In genomic region chr9:21153688-21154608, GRCh38 we compare ENCODE assay signal across 9 cellular contexts. TPM values are rescaled to one million over a fixed set of nuclear protein-coding genes. Genes with fewer than 3 reads are reported as not detected.
DNase-seq lines count a peak whose midpoint lies in the region; ATAC-seq, FAIRE-seq and TF ChIP-seq lines count a peak whose summit lies in the region.
"Had no signal": no experiment of that assay in that cellular context is flagged by ENCODE, and none has a peak within 500 bp of the region (broad histone marks: within the 10 kb centered on the region; RNA-seq: fewer than 3 reads in every experiment).

No MANE protein-coding gene starts in this region.

- H3K4me1 Mint-ChIP-seq in activated CD4-positive, alpha-beta memory T cell treated with anti-CD3 and anti-CD28 coated beads, Interleukin-2, amount 10 ng/mL, durations not matched to agents 7 days and 5 days = peaks cover 19% of the 10 kb centered on the region
- peaks cover 5% of the 10 kb centered on the region for H3K4me1 Mint-ChIP-seq in activated CD4-positive, alpha-beta memory T cell treated with anti-CD3 and anti-CD28 coated beads for 36 hours (ENCODE audit: low read depth)
- H3K4me1 Mint-ChIP-seq in activated T-helper 17 cell treated with anti-CD3 and anti-CD28 coated beads, Interleukin-2, amount 50 U/mL, for 72 hours = peaks cover under 1% of the 10 kb centered on the region

- H3K9me3 ChIP-seq in HepG2 (ENCODE audit: low read length) = no peaks in the 10 kb centered on the region; the same call in 1 of the 2 replicates
- H3K9me3 ChIP-seq in effector memory CD4-positive, alpha-beta T cell (ENCODE audit: control insufficient read depth, low read length) = no peaks in the 10 kb centered on the region
- H3K9me3 ChIP-seq: Caco-2 had no signal

- intact Hi-C loops in activated CD4-positive, alpha-beta memory T cell treated with anti-CD3 and anti-CD28 coated beads for 36 hours (cut with micrococcal nuclease) = no loop called here
- intact Hi-C loops in HepG2 (cut with micrococcal nuclease; ENCODE audit: unreplicated experiment) = no loop called here

- no peak for TF ChIP-seq RAD21 in HepG2 (CRISPR knock-in tag; IDR thresholded peaks at IDR 0.05)

- no peak for TF ChIP-seq EP300 in HepG2 (IDR thresholded peaks at IDR 0.05; ENCODE audit: low read depth in 2 of 2, low read length in 2 of 2)
- TF ChIP-seq EP300 in HepG2 (CRISPR knock-in tag; IDR thresholded peaks at IDR 0.05; ENCODE audit: borderline replicate concordance) = no peak

- TF ChIP-seq POLR2A in HepG2 (IDR thresholded peaks at IDR 0.05; ENCODE audit: insufficient read depth in 1 of 2, low read depth in 2 of 2, low read length in 2 of 2) = no peak

- TF ChIP-seq CTCF in LNCaP clone FGC (IDR thresholded peaks at IDR 0.05; ENCODE audit: control insufficient read depth, extremely low read depth, insufficient read depth) (peak; percentile 59), HepG2 (CRISPR knock-in tag; IDR thresholded peaks at IDR 0.05) (peak; percentile 19; the same call in 1 of the 2 replicates)

- in situ Hi-C loops in HepG2 (cut with HindIII; ENCODE audit: extremely low pct_ligation_motif_present, low pct_unique_long_range_greater_than_20kb) = no loop called here

- H3K4me2 ChIP-seq in HepG2 (ENCODE audit: low read depth, low read length) = no peak overlapping the region

- peak; percentile 32 for ATAC-seq in activated T-helper 17 cell treated with anti-CD3 and anti-CD28 coated beads, Interleukin-2, amount 50 U/mL, for 72 hours (replicated peaks)
- peak; percentile 74 for ATAC-seq in HepG2

- no peak overlapping the region for H3K27ac ChIP-seq in HepG2 (ENCODE audit: extremely low read length, insufficient read depth, low read length)
- no peak overlapping the region for H3K27ac ChIP-seq in effector memory CD4-positive, alpha-beta T cell (ENCODE audit: insufficient read depth, low read length, poor library complexity, severe bottlenecking)

- WGBS in HepG2 (ENCODE audit: low lambda C conversion rate) = 3% methylated on average over 5 of the region's 5 CpGs

- H3K36me3 ChIP-seq in H7 (replicated peaks; ENCODE audit: control insufficient read depth, insufficient read depth, low read length) (no peaks in the 10 kb centered on the region), HepG2 (replicated peaks in 1 of 2; ENCODE audit: control insufficient read depth in 1 of 2, insufficient read depth in 2 of 2, low read length in 2 of 2) (no peaks in the 10 kb centered on the region)
- H3K36me3 ChIP-seq in effector memory CD4-positive, alpha-beta T cell (ENCODE audit: control insufficient read depth, insufficient read depth, low read length) = no peaks in the 10 kb centered on the region

- H3K9ac ChIP-seq in HepG2 (ENCODE audit: insufficient read depth, low read depth, low read length) = no peak overlapping the region

- peak; percentile 42 for FAIRE-seq in HepG2 (lab: Jason Lieb, UNC)

- H3K79me2 ChIP-seq in HepG2 (ENCODE audit: insufficient read depth, low read length) = no peaks in the 10 kb centered on the region

- H3K27me3 ChIP-seq in H7 (ENCODE audit: control insufficient read depth, insufficient read depth, low read length) = no peaks in the 10 kb centered on the region
- no peaks in the 10 kb centered on the region for H3K27me3 ChIP-seq in HepG2 (ENCODE audit: control insufficient read depth in 1 of 2, insufficient read depth in 2 of 2, low read length in 2 of 2)
- no peaks in the 10 kb centered on the region for H3K27me3 ChIP-seq in effector memory CD4-positive, alpha-beta T cell (replicated peaks; ENCODE audit: control insufficient read depth, insufficient read depth, low read length, poor library complexity, severe bottlenecking)

- BruUV-seq in HepG2 (replicated peaks; lab: Mats Ljungman, UMichigan) = no TSS peak

- H3K27me3 Mint-ChIP-seq in activated CD4-positive, alpha-beta memory T cell treated with anti-CD3 and anti-CD28 coated beads, Interleukin-2, amount 10 ng/mL, durations not matched to agents 7 days and 5 days = peaks cover 8% of the 10 kb centered on the region
- no peaks in the 10 kb centered on the region for H3K27me3 Mint-ChIP-seq in activated CD4-positive, alpha-beta memory T cell treated with anti-CD3 and anti-CD28 coated beads for 36 hours
- no peaks in the 10 kb centered on the region for H3K27me3 Mint-ChIP-seq in activated T-helper 17 cell treated with anti-CD3 and anti-CD28 coated beads, Interleukin-2, amount 50 U/mL, for 72 hours

- no peak overlapping the region for H2AFZ ChIP-seq in HepG2 (ENCODE audit: low read length)

- no peak overlapping the region for H3K4me3 ChIP-seq in H7 (ENCODE audit: insufficient read depth, low read depth, low read length)
- no peak overlapping the region for H3K4me3 ChIP-seq in LNCaP clone FGC (ENCODE audit: low read depth, low read length)
- no peak overlapping the region for H3K4me3 ChIP-seq in HepG2 (replicated peaks in 1 of 3; ENCODE audit: insufficient read depth in 1 of 3, low read depth in 2 of 3, low read length in 3 of 3)
- no peak overlapping the region for H3K4me3 ChIP-seq in effector memory CD4-positive, alpha-beta T cell (ENCODE audit: insufficient read depth, low read depth, low read length, poor library complexity, severe bottlenecking)

- H3K27ac Mint-ChIP-seq in activated CD4-positive, alpha-beta memory T cell treated with anti-CD3 and anti-CD28 coated beads, Interleukin-2, amount 10 ng/mL, durations not matched to agents 7 days and 5 days = no peak overlapping the region
- H3K27ac Mint-ChIP-seq in activated CD4-positive, alpha-beta memory T cell treated with anti-CD3 and anti-CD28 coated beads for 36 hours = no peak overlapping the region
- no peak overlapping the region for H3K27ac Mint-ChIP-seq in activated T-helper 17 cell treated with anti-CD3 and anti-CD28 coated beads, Interleukin-2, amount 50 U/mL, for 72 hours

- no peaks in the 10 kb centered on the region for H4K20me1 ChIP-seq in HepG2 (ENCODE audit: insufficient read depth, low read length)

- peaks cover 7% of the 10 kb centered on the region for H3K9me3 Mint-ChIP-seq in activated CD4-positive, alpha-beta memory T cell treated with anti-CD3 and anti-CD28 coated beads, Interleukin-2, amount 10 ng/mL, durations not matched to agents 7 days and 5 days
- H3K9me3 Mint-ChIP-seq in activated CD4-positive, alpha-beta memory T cell treated with anti-CD3 and anti-CD28 coated beads for 36 hours = peaks cover 10% of the 10 kb centered on the region
- no peaks in the 10 kb centered on the region for H3K9me3 Mint-ChIP-seq in activated T-helper 17 cell treated with anti-CD3 and anti-CD28 coated beads, Interleukin-2, amount 50 U/mL, for 72 hours

- POLR2A ChIA-PET in activated CD4-positive, alpha-beta memory T cell treated with anti-CD3 and anti-CD28 coated beads, Interleukin-2, amount 10 ng/mL, durations not matched to agents 7 days and 5 days (lab: Charles Lee) = no interaction called here
- POLR2A ChIA-PET in activated CD4-positive, alpha-beta memory T cell treated with anti-CD3 and anti-CD28 coated beads for 36 hours (lab: Charles Lee) = no interaction called here
- POLR2A ChIA-PET in HepG2 (lab: Yijun Ruan, JAX) = no interaction called here

- DNase-seq in activated CD4-positive, alpha-beta memory T cell treated with anti-CD3 and anti-CD28 coated beads, Interleukin-2, amount 10 ng/mL, durations not matched to agents 7 days and 5 days = peak; percentile 34
- DNase-seq in activated CD4-positive, alpha-beta memory T cell treated with anti-CD3 and anti-CD28 coated beads for 36 hours = no peak
- DNase-seq in H7 (peak; percentile 31), LNCaP clone FGC (ENCODE audit: low read depth) (peak; percentile 10), HepG2 (ENCODE audit: low spot score) (no peak), NCI-H2171 (lab: John Stamatoyannopoulos, UW) (no peak)
- no peak for DNase-seq in effector memory CD4-positive, alpha-beta T cell

- H3K4me3 Mint-ChIP-seq in activated CD4-positive, alpha-beta memory T cell treated with anti-CD3 and anti-CD28 coated beads, Interleukin-2, amount 10 ng/mL, durations not matched to agents 7 days and 5 days = no peak overlapping the region
- no peak overlapping the region for H3K4me3 Mint-ChIP-seq in activated CD4-positive, alpha-beta memory T cell treated with anti-CD3 and anti-CD28 coated beads for 36 hours
- H3K4me3 Mint-ChIP-seq in activated T-helper 17 cell treated with anti-CD3 and anti-CD28 coated beads, Interleukin-2, amount 50 U/mL, for 72 hours = no peak overlapping the region

- CTCF ChIA-PET in activated CD4-positive, alpha-beta memory T cell treated with anti-CD3 and anti-CD28 coated beads, Interleukin-2, amount 10 ng/mL, durations not matched to agents 7 days and 5 days (lab: Charles Lee) = interaction anchor here (0.6 to 1.6 kb wide), 8 partner anchors 13 to 963 kb away, joined by 3 to 5 read pairs (median 3); no protein-coding TSS in a partner anchor
- CTCF ChIA-PET in activated CD4-positive, alpha-beta memory T cell treated with anti-CD3 and anti-CD28 coated beads for 36 hours (lab: Charles Lee) = interaction anchor here (0.6 kb wide), 1 partner anchor 83 kb away, joined by 3 read pairs; no protein-coding TSS in a partner anchor
- CTCF ChIA-PET in HepG2 (lab: Yijun Ruan, JAX; ENCODE audit: low intra/inter-chr PET ratio, low total read pairs) = no interaction called here

- no peaks in the 10 kb centered on the region for H3K4me1 ChIP-seq in HepG2 (ENCODE audit: insufficient read depth, low read length)
- peaks cover 2% of the 10 kb centered on the region for H3K4me1 ChIP-seq in effector memory CD4-positive, alpha-beta T cell (ENCODE audit: control insufficient read depth, insufficient read depth, low read length, poor library complexity, severe bottlenecking)
- H3K4me1 ChIP-seq: Caco-2 had no signal

- peaks cover 6% of the 10 kb centered on the region for H3K36me3 Mint-ChIP-seq in activated CD4-positive, alpha-beta memory T cell treated with anti-CD3 and anti-CD28 coated beads, Interleukin-2, amount 10 ng/mL, durations not matched to agents 7 days and 5 days (ENCODE audit: low read depth)
- H3K36me3 Mint-ChIP-seq in activated CD4-positive, alpha-beta memory T cell treated with anti-CD3 and anti-CD28 coated beads for 36 hours = no peaks in the 10 kb centered on the region
- no peaks in the 10 kb centered on the region for H3K36me3 Mint-ChIP-seq in activated T-helper 17 cell treated with anti-CD3 and anti-CD28 coated beads, Interleukin-2, amount 50 U/mL, for 72 hours (ENCODE audit: low read depth)

RNA-seq across cellular contexts. Expression of gene IFNW1, which starts 12.3 kb away (rescaled TPM):
- not detected for total RNA-seq in activated CD4-positive, alpha-beta memory T cell treated with anti-CD3 and anti-CD28 coated beads, Interleukin-2, amount 10 ng/mL, durations not matched to agents 7 days and 5 days
- total RNA-seq in activated CD4-positive, alpha-beta memory T cell treated with anti-CD3 and anti-CD28 coated beads for 36 hours = not detected
- total RNA-seq in H7 (2014; rRNA removed; shearing (Covaris generic)) = not detected in 2 replicates
- not detected for total RNA-seq in activated T-helper 17 cell treated with anti-CD3 and anti-CD28 coated beads, Interleukin-2, amount 50 U/mL, for 72 hours
- total RNA-seq in HepG2 (2016; rRNA removed; fragmentation: Illumina TruSeq; extraction: Trizol) = not detected in 2 replicates
- not detected in 2 replicates for total RNA-seq in HepG2 (2016; cell fraction: cytosol; rRNA removed; fragmentation: Illumina TruSeq; extraction: Trizol; ENCODE audit: low read depth)
- not detected in 2 replicates for total RNA-seq in HepG2 (2016; cell fraction: insoluble cytoplasmic fraction; rRNA removed; fragmentation: Illumina TruSeq; extraction: Trizol)
- not detected in 2 replicates for total RNA-seq in HepG2 (2016; cell fraction: membrane; rRNA removed; fragmentation: Illumina TruSeq; extraction: Trizol)
- total RNA-seq in HepG2 (2016; cell fraction: nucleus; rRNA removed; fragmentation: Illumina TruSeq; extraction: Trizol) = not detected in 2 replicates
- polyA plus RNA-seq in HepG2 (2011; rRNA removed) = not detected in 2 replicates
- polyA plus RNA-seq in HepG2 (2011; cell fraction: cytosol; rRNA removed) = not detected in 2 replicates
- polyA plus RNA-seq in HepG2 (2011; cell fraction: nucleus; rRNA removed) = not detected in 2 replicates
- not detected in 2 replicates for polyA plus RNA-seq in HepG2 (2012)
- not detected in 2 replicates for polyA plus RNA-seq in HepG2 (2016; cell fraction: cytosol; fragmentation: Illumina TruSeq; extraction: Trizol; ENCODE audit: low read depth)
- polyA plus RNA-seq in HepG2 (2016; cell fraction: insoluble cytoplasmic fraction; fragmentation: Illumina TruSeq; extraction: Trizol; ENCODE audit: low read depth) = not detected in 2 replicates
- not detected in 2 replicates for polyA plus RNA-seq in HepG2 (2016; cell fraction: membrane; fragmentation: Illumina TruSeq; extraction: Trizol; ENCODE audit: low read depth)
- polyA plus RNA-seq in HepG2 (2016; cell fraction: nucleus; fragmentation: Illumina TruSeq; extraction: Trizol; ENCODE audit: insufficient read depth, low read depth) = not detected in 2 replicates
- polyA minus RNA-seq in HepG2 (2011; rRNA and poly(A)+ RNA removed; ENCODE audit: low replicate concordance) = not detected in 2 replicates
- not detected in 2 replicates for polyA minus RNA-seq in HepG2 (2011; cell fraction: cytosol; rRNA and poly(A)+ RNA removed)
- polyA minus RNA-seq in HepG2 (2011; cell fraction: nucleus; rRNA and poly(A)+ RNA removed) = not detected in 2 replicates
- total RNA-seq: Caco-2 had no signal

RNA-seq across cellular contexts. Expression of gene IFNA21, which starts 12.5 kb away (rescaled TPM):
- not detected for total RNA-seq in activated CD4-positive, alpha-beta memory T cell treated with anti-CD3 and anti-CD28 coated beads, Interleukin-2, amount 10 ng/mL, durations not matched to agents 7 days and 5 days
- not detected for total RNA-seq in activated CD4-positive, alpha-beta memory T cell treated with anti-CD3 and anti-CD28 coated beads for 36 hours
- not detected in 2 replicates for total RNA-seq in H7 (2014; rRNA removed; shearing (Covaris generic))
- not detected for total RNA-seq in activated T-helper 17 cell treated with anti-CD3 and anti-CD28 coated beads, Interleukin-2, amount 50 U/mL, for 72 hours
- total RNA-seq in HepG2 (2016; rRNA removed; fragmentation: Illumina TruSeq; extraction: Trizol) = not detected in 2 replicates
- not detected in 2 replicates for total RNA-seq in HepG2 (2016; cell fraction: cytosol; rRNA removed; fragmentation: Illumina TruSeq; extraction: Trizol; ENCODE audit: low read depth)
- total RNA-seq in HepG2 (2016; cell fraction: insoluble cytoplasmic fraction; rRNA removed; fragmentation: Illumina TruSeq; extraction: Trizol) = not detected in 2 replicates
- total RNA-seq in HepG2 (2016; cell fraction: membrane; rRNA removed; fragmentation: Illumina TruSeq; extraction: Trizol) = not detected in 2 replicates
- total RNA-seq in HepG2 (2016; cell fraction: nucleus; rRNA removed; fragmentation: Illumina TruSeq; extraction: Trizol) = not detected in 2 replicates
- not detected in 2 replicates for polyA plus RNA-seq in HepG2 (2011; rRNA removed)
- polyA plus RNA-seq in HepG2 (2011; cell fraction: cytosol; rRNA removed) = not detected in 2 replicates
- not detected in 2 replicates for polyA plus RNA-seq in HepG2 (2011; cell fraction: nucleus; rRNA removed)
- not detected in 2 replicates for polyA plus RNA-seq in HepG2 (2012)
- polyA plus RNA-seq in HepG2 (2016; cell fraction: cytosol; fragmentation: Illumina TruSeq; extraction: Trizol; ENCODE audit: low read depth) = not detected in 2 replicates
- polyA plus RNA-seq in HepG2 (2016; cell fraction: insoluble cytoplasmic fraction; fragmentation: Illumina TruSeq; extraction: Trizol; ENCODE audit: low read depth) = not detected in 2 replicates
- not detected in 2 replicates for polyA plus RNA-seq in HepG2 (2016; cell fraction: membrane; fragmentation: Illumina TruSeq; extraction: Trizol; ENCODE audit: low read depth)
- not detected in 2 replicates for polyA plus RNA-seq in HepG2 (2016; cell fraction: nucleus; fragmentation: Illumina TruSeq; extraction: Trizol; ENCODE audit: insufficient read depth, low read depth)
- polyA minus RNA-seq in HepG2 (2011; rRNA and poly(A)+ RNA removed; ENCODE audit: low replicate concordance) = not detected in 2 replicates
- not detected in 2 replicates for polyA minus RNA-seq in HepG2 (2011; cell fraction: cytosol; rRNA and poly(A)+ RNA removed)
- not detected in 2 replicates for polyA minus RNA-seq in HepG2 (2011; cell fraction: nucleus; rRNA and poly(A)+ RNA removed)
- total RNA-seq: Caco-2 had no signal

RNA-seq across cellular contexts. Expression of gene IFNA4, which starts 33.4 kb away (rescaled TPM):
- total RNA-seq in activated CD4-positive, alpha-beta memory T cell treated with anti-CD3 and anti-CD28 coated beads, Interleukin-2, amount 10 ng/mL, durations not matched to agents 7 days and 5 days = not detected
- not detected for total RNA-seq in activated CD4-positive, alpha-beta memory T cell treated with anti-CD3 and anti-CD28 coated beads for 36 hours
- total RNA-seq in H7 (2014; rRNA removed; shearing (Covaris generic)) = not detected in 2 replicates
- total RNA-seq in activated T-helper 17 cell treated with anti-CD3 and anti-CD28 coated beads, Interleukin-2, amount 50 U/mL, for 72 hours = not detected
- not detected in 2 replicates for total RNA-seq in HepG2 (2016; rRNA removed; fragmentation: Illumina TruSeq; extraction: Trizol)
- not detected in 2 replicates for total RNA-seq in HepG2 (2016; cell fraction: cytosol; rRNA removed; fragmentation: Illumina TruSeq; extraction: Trizol; ENCODE audit: low read depth)
- not detected in 2 replicates for total RNA-seq in HepG2 (2016; cell fraction: insoluble cytoplasmic fraction; rRNA removed; fragmentation: Illumina TruSeq; extraction: Trizol)
- total RNA-seq in HepG2 (2016; cell fraction: membrane; rRNA removed; fragmentation: Illumina TruSeq; extraction: Trizol) = not detected in 2 replicates
- not detected in 2 replicates for total RNA-seq in HepG2 (2016; cell fraction: nucleus; rRNA removed; fragmentation: Illumina TruSeq; extraction: Trizol)
- polyA plus RNA-seq in HepG2 (2011; rRNA removed) = not detected in 2 replicates
- not detected in 2 replicates for polyA plus RNA-seq in HepG2 (2011; cell fraction: cytosol; rRNA removed)
- not detected in 2 replicates for polyA plus RNA-seq in HepG2 (2011; cell fraction: nucleus; rRNA removed)
- polyA plus RNA-seq in HepG2 (2012) = not detected in 2 replicates
- not detected in 2 replicates for polyA plus RNA-seq in HepG2 (2016; cell fraction: cytosol; fragmentation: Illumina TruSeq; extraction: Trizol; ENCODE audit: low read depth)
- polyA plus RNA-seq in HepG2 (2016; cell fraction: insoluble cytoplasmic fraction; fragmentation: Illumina TruSeq; extraction: Trizol; ENCODE audit: low read depth) = not detected in 2 replicates
- polyA plus RNA-seq in HepG2 (2016; cell fraction: membrane; fragmentation: Illumina TruSeq; extraction: Trizol; ENCODE audit: low read depth) = not detected in 2 replicates
- polyA plus RNA-seq in HepG2 (2016; cell fraction: nucleus; fragmentation: Illumina TruSeq; extraction: Trizol; ENCODE audit: insufficient read depth, low read depth) = not detected in 2 replicates
- not detected in 2 replicates for polyA minus RNA-seq in HepG2 (2011; rRNA and poly(A)+ RNA removed; ENCODE audit: low replicate concordance)
- not detected in 2 replicates for polyA minus RNA-seq in HepG2 (2011; cell fraction: cytosol; rRNA and poly(A)+ RNA removed)
- polyA minus RNA-seq in HepG2 (2011; cell fraction: nucleus; rRNA and poly(A)+ RNA removed) = not detected in 2 replicates
- total RNA-seq: Caco-2 had no signal

RNA-seq across cellular contexts. Expression of gene IFNA7, which starts 48.1 kb away (rescaled TPM):
- total RNA-seq in activated CD4-positive, alpha-beta memory T cell treated with anti-CD3 and anti-CD28 coated beads, Interleukin-2, amount 10 ng/mL, durations not matched to agents 7 days and 5 days = not detected
- not detected for total RNA-seq in activated CD4-positive, alpha-beta memory T cell treated with anti-CD3 and anti-CD28 coated beads for 36 hours
- not detected in 2 replicates for total RNA-seq in H7 (2014; rRNA removed; shearing (Covaris generic))
- not detected for total RNA-seq in activated T-helper 17 cell treated with anti-CD3 and anti-CD28 coated beads, Interleukin-2, amount 50 U/mL, for 72 hours
- not detected in 2 replicates for total RNA-seq in HepG2 (2016; rRNA removed; fragmentation: Illumina TruSeq; extraction: Trizol)
- not detected in 2 replicates for total RNA-seq in HepG2 (2016; cell fraction: cytosol; rRNA removed; fragmentation: Illumina TruSeq; extraction: Trizol; ENCODE audit: low read depth)
- total RNA-seq in HepG2 (2016; cell fraction: insoluble cytoplasmic fraction; rRNA removed; fragmentation: Illumina TruSeq; extraction: Trizol) = not detected in 2 replicates
- total RNA-seq in HepG2 (2016; cell fraction: membrane; rRNA removed; fragmentation: Illumina TruSeq; extraction: Trizol) = not detected in 2 replicates
- total RNA-seq in HepG2 (2016; cell fraction: nucleus; rRNA removed; fragmentation: Illumina TruSeq; extraction: Trizol) = not detected in 2 replicates
- polyA plus RNA-seq in HepG2 (2011; rRNA removed) = not detected in 2 replicates
- polyA plus RNA-seq in HepG2 (2011; cell fraction: cytosol; rRNA removed) = not detected in 2 replicates
- polyA plus RNA-seq in HepG2 (2011; cell fraction: nucleus; rRNA removed) = not detected in 2 replicates
- polyA plus RNA-seq in HepG2 (2012) = not detected in 2 replicates
- polyA plus RNA-seq in HepG2 (2016; cell fraction: cytosol; fragmentation: Illumina TruSeq; extraction: Trizol; ENCODE audit: low read depth) = not detected in 2 replicates
- not detected in 2 replicates for polyA plus RNA-seq in HepG2 (2016; cell fraction: insoluble cytoplasmic fraction; fragmentation: Illumina TruSeq; extraction: Trizol; ENCODE audit: low read depth)
- polyA plus RNA-seq in HepG2 (2016; cell fraction: membrane; fragmentation: Illumina TruSeq; extraction: Trizol; ENCODE audit: low read depth) = not detected in 2 replicates
- not detected in 2 replicates for polyA plus RNA-seq in HepG2 (2016; cell fraction: nucleus; fragmentation: Illumina TruSeq; extraction: Trizol; ENCODE audit: insufficient read depth, low read depth)
- polyA minus RNA-seq in HepG2 (2011; rRNA and poly(A)+ RNA removed; ENCODE audit: low replicate concordance) = not detected in 2 replicates
- polyA minus RNA-seq in HepG2 (2011; cell fraction: cytosol; rRNA and poly(A)+ RNA removed) = not detected in 2 replicates
- not detected in 2 replicates for polyA minus RNA-seq in HepG2 (2011; cell fraction: nucleus; rRNA and poly(A)+ RNA removed)
- total RNA-seq: Caco-2 had no signal

RNA-seq across cellular contexts. Expression of gene IFNA10, which starts 53.0 kb away (rescaled TPM):
- total RNA-seq in activated CD4-positive, alpha-beta memory T cell treated with anti-CD3 and anti-CD28 coated beads, Interleukin-2, amount 10 ng/mL, durations not matched to agents 7 days and 5 days = not detected
- not detected for total RNA-seq in activated CD4-positive, alpha-beta memory T cell treated with anti-CD3 and anti-CD28 coated beads for 36 hours
- not detected in 2 replicates for total RNA-seq in H7 (2014; rRNA removed; shearing (Covaris generic))
- total RNA-seq in activated T-helper 17 cell treated with anti-CD3 and anti-CD28 coated beads, Interleukin-2, amount 50 U/mL, for 72 hours = not detected
- total RNA-seq in HepG2 (2016; rRNA removed; fragmentation: Illumina TruSeq; extraction: Trizol) = not detected in 2 replicates
- not detected in 2 replicates for total RNA-seq in HepG2 (2016; cell fraction: cytosol; rRNA removed; fragmentation: Illumina TruSeq; extraction: Trizol; ENCODE audit: low read depth)
- not detected in 2 replicates for total RNA-seq in HepG2 (2016; cell fraction: insoluble cytoplasmic fraction; rRNA removed; fragmentation: Illumina TruSeq; extraction: Trizol)
- not detected in 2 replicates for total RNA-seq in HepG2 (2016; cell fraction: membrane; rRNA removed; fragmentation: Illumina TruSeq; extraction: Trizol)
- not detected in 2 replicates for total RNA-seq in HepG2 (2016; cell fraction: nucleus; rRNA removed; fragmentation: Illumina TruSeq; extraction: Trizol)
- polyA plus RNA-seq in HepG2 (2011; rRNA removed) = not detected in 2 replicates
- polyA plus RNA-seq in HepG2 (2011; cell fraction: cytosol; rRNA removed) = not detected in 2 replicates
- not detected in 2 replicates for polyA plus RNA-seq in HepG2 (2011; cell fraction: nucleus; rRNA removed)
- polyA plus RNA-seq in HepG2 (2012) = not detected in 2 replicates
- not detected in 2 replicates for polyA plus RNA-seq in HepG2 (2016; cell fraction: cytosol; fragmentation: Illumina TruSeq; extraction: Trizol; ENCODE audit: low read depth)
- polyA plus RNA-seq in HepG2 (2016; cell fraction: insoluble cytoplasmic fraction; fragmentation: Illumina TruSeq; extraction: Trizol; ENCODE audit: low read depth) = not detected in 2 replicates
- not detected in 2 replicates for polyA plus RNA-seq in HepG2 (2016; cell fraction: membrane; fragmentation: Illumina TruSeq; extraction: Trizol; ENCODE audit: low read depth)
- not detected in 2 replicates for polyA plus RNA-seq in HepG2 (2016; cell fraction: nucleus; fragmentation: Illumina TruSeq; extraction: Trizol; ENCODE audit: insufficient read depth, low read depth)
- not detected in 2 replicates for polyA minus RNA-seq in HepG2 (2011; rRNA and poly(A)+ RNA removed; ENCODE audit: low replicate concordance)
- not detected in 2 replicates for polyA minus RNA-seq in HepG2 (2011; cell fraction: cytosol; rRNA and poly(A)+ RNA removed)
- polyA minus RNA-seq in HepG2 (2011; cell fraction: nucleus; rRNA and poly(A)+ RNA removed) = not detected in 2 replicates
- total RNA-seq: Caco-2 had no signal

Comparison
In these comparisons a context has a peak if more than half of its experiments do, and no peak if none do; other contexts are left out.
1. DNase-seq: peak in activated CD4-positive, alpha-beta memory T cell treated with anti-CD3 and anti-CD28 coated beads, Interleukin-2, amount 10 ng/mL, durations not matched to agents 7 days and 5 days (single experiment), H7 (single experiment) and LNCaP clone FGC (single experiment); none in activated CD4-positive, alpha-beta memory T cell treated with anti-CD3 and anti-CD28 coated beads for 36 hours (single experiment), HepG2 (single experiment), effector memory CD4-positive, alpha-beta T cell (0 of 3) and NCI-H2171 (single experiment).